In genomic region chr10:60937784-60938654, GRCh38 we compare ENCODE assay signal across 12 cellular contexts. TPM values are rescaled to one million over a fixed set of nuclear protein-coding genes. Genes with fewer than 3 reads are reported as not detected.
A peak's percentile ranks its signal among the peaks of the same experiment; 100 is the strongest.
DNase-seq lines count a peak whose midpoint lies in the region; ATAC-seq, FAIRE-seq and TF ChIP-seq lines count a peak whose summit lies in the region.
"Had no signal": no experiment of that assay in that cellular context is flagged by ENCODE, and none has a peak within 500 bp of the region (broad histone marks: within the 10 kb centered on the region; RNA-seq: fewer than 3 reads in every experiment).

No MANE protein-coding gene starts in this region.

- H3K56ac ChIP-seq in mesendoderm (ENCODE audit: low read length): no peak overlapping the region

- H3K18ac ChIP-seq in mesendoderm (ENCODE audit: low read length): no peak overlapping the region

- FAIRE-seq in D721Med (lab: Jason Lieb, UNC): no peak
- FAIRE-seq: endothelial cell of umbilical vein, keratinocyte had no signal

- TF ChIP-seq EP300 in upper lobe of left lung (IDR thresholded peaks at IDR 0.05): peak in 1 of 4 donors; percentile 57

- no peaks in the 10 kb centered on the region for H3K36me3 ChIP-seq in mesendoderm (ENCODE audit: control insufficient read depth, insufficient read depth, low read length)
- H3K36me3 ChIP-seq in upper lobe of left lung: peaks cover 0 to 3% (median 0%) of the 10 kb centered on the region in 4 donors
- no peaks in the 10 kb centered on the region for H3K36me3 ChIP-seq in MM.1S (replicated peaks; ENCODE audit: insufficient read depth, low read length)
- H3K36me3 ChIP-seq: adrenal gland had no signal

- H3K79me1 ChIP-seq in mesendoderm (ENCODE audit: low read length): no peaks in the 10 kb centered on the region

- H3K9ac ChIP-seq in mesendoderm (ENCODE audit: low read length): no peak overlapping the region
- H3K9ac ChIP-seq in MM.1S (ENCODE audit: low read length): no peak overlapping the region

- H3K9me2 ChIP-seq in MM.1S (replicated peaks; ENCODE audit: insufficient read depth, low read length): no peaks in the 10 kb centered on the region

- H2BK5ac ChIP-seq in mesendoderm (ENCODE audit: low read length): no peak overlapping the region

- H3K27me3 ChIP-seq in mesendoderm (ENCODE audit: insufficient read depth, low read length, poor library complexity) (no peaks in the 10 kb centered on the region), upper lobe of left lung (no peaks in the 10 kb centered on the region), MM.1S (replicated peaks; ENCODE audit: insufficient read depth, low read length) (peaks cover 2% of the 10 kb centered on the region; the same call in 1 of the 2 replicates)
- H3K27me3 ChIP-seq: adrenal gland had no signal

- no peak overlapping the region for H2BK120ac ChIP-seq in mesendoderm (ENCODE audit: low read depth, low read length)

- H2AK5ac ChIP-seq in mesendoderm (ENCODE audit: low read length): no peak overlapping the region

- WGBS in mesendoderm (ENCODE audit: extremely low coverage, insufficient coverage, low lambda C conversion rate): no CpG with 5 or more reads among the region's 5 CpGs
- 73 to 74% methylated on average over 5 of the region's 5 CpGs for WGBS in upper lobe of left lung, 2 donors

- no peak overlapping the region for H4K8ac ChIP-seq in mesendoderm (ENCODE audit: low read depth, low read length)

- H3K4me3 ChIP-seq in mesendoderm (ENCODE audit: low read length) (no peak overlapping the region), upper lobe of left lung (no peak overlapping the region), MM.1S (ENCODE audit: low read length) (no peak overlapping the region)
- H3K4me3 ChIP-seq: adrenal gland had no signal

- H3K4me1 ChIP-seq in mesendoderm (ENCODE audit: control insufficient read depth, low read depth, low read length) (peaks cover 2% of the 10 kb centered on the region), upper lobe of left lung (peaks cover 6 to 38% (median 27%) of the 10 kb centered on the region in 4 donors), MM.1S (ENCODE audit: low read length) (no peaks in the 10 kb centered on the region)

- DNase-seq in OCI-M1 (lab: John Stamatoyannopoulos, UW) (peak; percentile 44), fibroblast of gingiva (ENCODE audit: low read depth) (peak; percentile 59), mesendoderm (peak; percentile 19), upper lobe of left lung (peak in 1 of 2 donors; percentile 35), D721Med (ENCODE audit: insufficient read length, low spot score) (no peak), MM.1S (no peak)
- DNase-seq in activated T-cell treated with anti-CD3 and anti-CD28 coated beads, Interleukin-2, amount 50 U/mL, for 1 hour: no peak
- DNase-seq: adrenal gland, NCI-H2029 had no signal

- H4K20me1 ChIP-seq in MM.1S (ENCODE audit: insufficient read depth, low read length): no peaks in the 10 kb centered on the region

- no peak overlapping the region for H2AFZ ChIP-seq in MM.1S (ENCODE audit: low read length)

- H3K4me2 ChIP-seq in mesendoderm (ENCODE audit: low read length): no peak overlapping the region
- no peak overlapping the region for H3K4me2 ChIP-seq in MM.1S (ENCODE audit: low read depth, low read length)

- H3K27ac ChIP-seq in mesendoderm (ENCODE audit: low read depth, low read length) (no peak overlapping the region), upper lobe of left lung (peak overlapping the region in 2 of 4 donors; percentile 47 to 69), MM.1S (ENCODE audit: low read length) (no peak overlapping the region)

- no peak overlapping the region for H3K4ac ChIP-seq in mesendoderm (ENCODE audit: low read depth, low read length)

- TF ChIP-seq POLR2A in upper lobe of left lung (IDR thresholded peaks at IDR 0.05): no peak

- ATAC-seq in upper lobe of left lung (ENCODE audit: low FRiP score in 2 of 2): peak; percentile 52 to 78
- ATAC-seq in GM21717 (IDR thresholded peaks at IDR 0.05; ENCODE audit: unreplicated experiment): no peak

- no peak overlapping the region for H4K5ac ChIP-seq in mesendoderm (ENCODE audit: low read length)

- no peaks in the 10 kb centered on the region for H3F3A ChIP-seq in MM.1S (ENCODE audit: insufficient read depth, low read length)

- H3K79me2 ChIP-seq in mesendoderm (ENCODE audit: control insufficient read depth, insufficient read depth, low read length) (no peaks in the 10 kb centered on the region), MM.1S (ENCODE audit: low read length) (no peaks in the 10 kb centered on the region)

- TF ChIP-seq CTCF in upper lobe of left lung (IDR thresholded peaks at IDR 0.05) (no peak), D721Med (IDR thresholded peaks at IDR 0.05; ENCODE audit: insufficient read depth, missing control alignments) (no peak), MM.1S (IDR thresholded peaks at IDR 0.05; ENCODE audit: low read length) (no peak)

- H3K23ac ChIP-seq in mesendoderm (ENCODE audit: low read length): no peak overlapping the region

- H2BK15ac ChIP-seq in mesendoderm (replicated peaks; ENCODE audit: low read depth): no peak overlapping the region

- H3K9me3 ChIP-seq in upper lobe of left lung: no peaks in the 10 kb centered on the region
- H3K9me3 ChIP-seq in MM.1S (replicated peaks; ENCODE audit: insufficient read depth, low read length): no peaks in the 10 kb centered on the region
- H3K9me3 ChIP-seq: adrenal gland had no signal

RNA-seq across cellular contexts. Expression of gene RHOBTB1, which starts 6.0 kb away (rescaled TPM):
- 6.9 TPM for polyA plus RNA-seq in mesendoderm (2013, experiment 1 of 2)
- 7.3 TPM for polyA plus RNA-seq in mesendoderm (2013, experiment 2 of 2)
- 10 to 100 TPM; 10.4 to 28.3 (median 13.7) TPM for total RNA-seq in upper lobe of left lung

Comparison
In these comparisons a context has a peak if more than half of its experiments do, and no peak if none do; other contexts are left out.
1. DNase-seq: peak in OCI-M1 (single experiment), fibroblast of gingiva (single experiment) and mesendoderm (single experiment); none in D721Med (single experiment), activated T-cell treated with anti-CD3 and anti-CD28 coated beads, Interleukin-2, amount 50 U/mL, for 1 hour (single experiment) and MM.1S (single experiment).